1 cellular context compared by ENCODE assay signal in the genomic region with DNA sequence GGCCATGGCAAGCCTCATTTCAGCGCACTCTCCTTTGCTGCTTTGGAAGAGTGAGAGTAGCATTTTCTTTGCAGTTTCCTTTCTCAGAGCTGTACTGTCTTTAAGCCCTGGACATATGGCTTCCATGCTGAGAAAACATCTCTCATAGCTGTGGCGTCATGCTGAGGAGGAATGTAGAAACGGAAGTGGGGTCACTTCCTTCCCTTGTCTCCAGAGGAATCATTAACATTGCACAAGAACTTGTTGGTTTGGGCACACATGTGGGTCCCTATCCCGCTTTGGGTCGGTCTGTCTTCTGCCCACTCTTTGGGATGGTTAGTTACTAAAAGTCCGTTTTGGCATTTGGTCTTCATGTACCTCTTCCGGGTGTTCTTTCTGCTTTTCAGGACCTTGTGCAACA.
TF ChIP-seq lines count a peak whose summit lies in the region.

No MANE protein-coding gene starts in this region.

TF ChIP-seq in endothelial cell of umbilical vein, 7 proteins besides CTCF, POLR2A, EP300 and RAD21:
- TF ChIP-seq MAX (IDR thresholded peaks at IDR 0.05; ENCODE audit: insufficient read depth, insufficient read length) (no peak), FOS (IDR thresholded peaks at IDR 0.05; ENCODE audit: borderline replicate concordance, insufficient read depth, low read length) (no peak), EZH2 (IDR thresholded peaks at IDR 0.05; ENCODE audit: borderline replicate concordance, low read depth, low read length, severe bottlenecking) (no peak), MYC (IDR thresholded peaks at IDR 0.05; ENCODE audit: low read depth, low read length) (no peak), JUN (IDR thresholded peaks at IDR 0.05; ENCODE audit: borderline replicate concordance, insufficient read depth, insufficient read length, low read depth) (no peak), GATA2 (IDR thresholded peaks at IDR 0.05; ENCODE audit: insufficient read depth, insufficient read length, low read depth, low read length) (no peak), POLR2AphosphoS5 (IDR thresholded peaks at IDR 0.05; ENCODE audit: insufficient read depth, low read depth, low read length) (no peak)
TF ChIP-seq in endothelial cell of umbilical vein: peak in this region for 0.
